1 cellular context compared by ENCODE assay signal in the genomic region with DNA sequence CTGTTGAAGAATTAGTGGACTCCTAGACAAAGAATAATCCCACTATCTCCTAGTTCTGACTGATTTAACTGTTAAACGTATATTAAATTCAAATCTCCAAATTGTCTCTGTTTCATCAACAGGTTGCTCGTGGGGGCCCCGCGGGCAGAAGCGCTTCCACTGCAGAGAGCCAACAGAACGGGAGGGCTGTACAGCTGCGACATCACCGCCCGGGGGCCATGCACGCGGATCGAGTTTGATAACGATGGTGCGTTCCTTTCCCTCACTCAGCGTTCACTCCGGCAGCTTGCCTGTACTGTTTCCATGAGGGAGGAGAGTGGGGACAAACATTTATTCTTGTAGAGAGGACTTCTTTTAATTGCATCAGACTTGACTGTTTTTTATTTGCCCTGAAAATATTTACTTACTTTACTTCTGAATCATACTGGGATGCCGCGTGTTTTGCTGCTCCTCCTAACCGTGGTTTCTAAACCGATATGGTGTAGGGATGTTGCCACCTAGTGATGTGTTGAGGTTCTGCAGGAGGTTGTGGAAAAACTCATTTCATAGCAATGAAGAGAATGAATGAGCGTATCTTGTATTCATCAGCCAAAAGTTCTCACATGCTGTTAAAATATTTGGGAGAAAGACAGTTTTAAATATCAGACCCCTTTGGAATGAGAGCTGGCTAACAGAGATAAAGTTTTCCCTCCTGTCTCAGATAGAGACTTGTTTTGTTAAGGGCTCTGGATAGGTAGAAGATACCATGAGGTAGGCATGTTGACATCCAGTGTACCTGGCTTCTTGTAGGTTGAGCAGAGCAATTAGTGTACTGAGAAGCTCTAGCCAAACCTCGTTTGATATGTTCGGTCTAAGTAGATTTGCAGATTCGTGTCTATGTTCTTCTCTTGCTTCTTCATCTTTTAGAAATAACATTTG.
TF ChIP-seq lines count a peak whose summit lies in the region.

No MANE protein-coding gene starts in this region.

TF ChIP-seq in HepG2, 621 proteins besides CTCF, POLR2A, EP300 and RAD21 (continued from another document and continues in another):
- TF ChIP-seq ZNF766 (CRISPR knock-in tag; IDR thresholded peaks at IDR 0.05; ENCODE audit: borderline replicate concordance) (no peak), HNRNPK (IDR thresholded peaks at IDR 0.05; ENCODE audit: low read depth, low read length, poor library complexity, severe bottlenecking) (no peak), ZNF205 (CRISPR knock-in tag; IDR thresholded peaks at IDR 0.05) (peak; percentile 65; the same call in 1 of the 2 replicates), ZSCAN31 (CRISPR knock-in tag; IDR thresholded peaks at IDR 0.05; ENCODE audit: low read depth) (no peak), ZNF296 (CRISPR knock-in tag; conservative IDR thresholded peaks at IDR 0.05) (no peak), TBX3 (IDR thresholded peaks at IDR 0.05; ENCODE audit: borderline replicate concordance) (peak; percentile 36; the same call in 1 of the 2 replicates), ZNF781 (CRISPR knock-in tag; IDR thresholded peaks at IDR 0.05; ENCODE audit: borderline replicate concordance, not compliant biosample characterization) (no peak), ZBTB20 (CRISPR knock-in tag; IDR thresholded peaks at IDR 0.05; ENCODE audit: borderline replicate concordance, low read depth) (no peak), KLF12 (CRISPR knock-in tag; IDR thresholded peaks at IDR 0.05; ENCODE audit: borderline replicate concordance) (no peak), ZNF567 (CRISPR knock-in tag; IDR thresholded peaks at IDR 0.05; ENCODE audit: borderline replicate concordance) (peak; percentile 40; the same call in 1 of the 2 replicates), ZFP41 (CRISPR knock-in tag; IDR thresholded peaks at IDR 0.05; ENCODE audit: borderline replicate concordance) (no peak), ZBTB38 (CRISPR knock-in tag; IDR thresholded peaks at IDR 0.05) (peak; percentile 64; the same call in 1 of the 2 replicates), ZNF572 (CRISPR knock-in tag; IDR thresholded peaks at IDR 0.05) (no peak), SMAD9 (CRISPR knock-in tag; IDR thresholded peaks at IDR 0.05) (no peak), ZBTB21 (CRISPR knock-in tag; IDR thresholded peaks at IDR 0.05) (no peak), DPF2 (CRISPR knock-in tag; IDR thresholded peaks at IDR 0.05; ENCODE audit: borderline replicate concordance, low read depth) (no peak), ZNF10 (CRISPR knock-in tag; IDR thresholded peaks at IDR 0.05; ENCODE audit: borderline replicate concordance, low read depth) (no peak), ZBTB1 (CRISPR knock-in tag; IDR thresholded peaks at IDR 0.05; ENCODE audit: borderline replicate concordance) (no peak), CBX5 (CRISPR knock-in tag; IDR thresholded peaks at IDR 0.05; ENCODE audit: borderline replicate concordance) (peak; percentile 61; the same call in 1 of the 2 replicates), SRF (IDR thresholded peaks at IDR 0.05; ENCODE audit: low read depth, low read length) (no peak), ZNF33B (CRISPR knock-in tag; IDR thresholded peaks at IDR 0.05) (no peak), GABPA (IDR thresholded peaks at IDR 0.05; ENCODE audit: low read depth, low read length) (no peak), GABPA (CRISPR knock-in tag; IDR thresholded peaks at IDR 0.05; ENCODE audit: low read depth) (peak; percentile 23; the same call in 1 of the 2 replicates), ZNF670 (CRISPR knock-in tag; IDR thresholded peaks at IDR 0.05; ENCODE audit: borderline replicate concordance) (no peak), SRSF4 (IDR thresholded peaks at IDR 0.05; ENCODE audit: low read depth, low read length, poor library complexity, severe bottlenecking) (no peak), U2AF1 (optimal IDR thresholded peaks at IDR 0.05; ENCODE audit: low read depth, low read length) (no peak), SP1 (IDR thresholded peaks at IDR 0.05) (no peak), SP1 (CRISPR knock-in tag; IDR thresholded peaks at IDR 0.05) (no peak)
- TF ChIP-seq, protein P1, sequence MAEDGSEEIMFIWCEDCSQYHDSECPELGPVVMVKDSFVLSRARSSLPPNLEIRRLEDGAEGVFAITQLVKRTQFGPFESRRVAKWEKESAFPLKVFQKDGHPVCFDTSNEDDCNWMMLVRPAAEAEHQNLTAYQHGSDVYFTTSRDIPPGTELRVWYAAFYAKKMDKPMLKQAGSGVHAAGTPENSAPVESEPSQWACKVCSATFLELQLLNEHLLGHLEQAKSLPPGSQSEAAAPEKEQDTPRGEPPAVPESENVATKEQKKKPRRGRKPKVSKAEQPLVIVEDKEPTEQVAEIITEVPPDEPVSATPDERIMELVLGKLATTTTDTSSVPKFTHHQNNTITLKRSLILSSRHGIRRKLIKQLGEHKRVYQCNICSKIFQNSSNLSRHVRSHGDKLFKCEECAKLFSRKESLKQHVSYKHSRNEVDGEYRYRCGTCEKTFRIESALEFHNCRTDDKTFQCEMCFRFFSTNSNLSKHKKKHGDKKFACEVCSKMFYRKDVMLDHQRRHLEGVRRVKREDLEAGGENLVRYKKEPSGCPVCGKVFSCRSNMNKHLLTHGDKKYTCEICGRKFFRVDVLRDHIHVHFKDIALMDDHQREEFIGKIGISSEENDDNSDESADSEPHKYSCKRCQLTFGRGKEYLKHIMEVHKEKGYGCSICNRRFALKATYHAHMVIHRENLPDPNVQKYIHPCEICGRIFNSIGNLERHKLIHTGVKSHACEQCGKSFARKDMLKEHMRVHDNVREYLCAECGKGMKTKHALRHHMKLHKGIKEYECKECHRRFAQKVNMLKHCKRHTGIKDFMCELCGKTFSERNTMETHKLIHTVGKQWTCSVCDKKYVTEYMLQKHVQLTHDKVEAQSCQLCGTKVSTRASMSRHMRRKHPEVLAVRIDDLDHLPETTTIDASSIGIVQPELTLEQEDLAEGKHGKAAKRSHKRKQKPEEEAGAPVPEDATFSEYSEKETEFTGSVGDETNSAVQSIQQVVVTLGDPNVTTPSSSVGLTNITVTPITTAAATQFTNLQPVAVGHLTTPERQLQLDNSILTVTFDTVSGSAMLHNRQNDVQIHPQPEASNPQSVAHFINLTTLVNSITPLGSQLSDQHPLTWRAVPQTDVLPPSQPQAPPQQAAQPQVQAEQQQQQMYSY (CRISPR knock-in tag; IDR thresholded peaks at IDR 0.05): no peak
- TF ChIP-seq, protein P2, sequence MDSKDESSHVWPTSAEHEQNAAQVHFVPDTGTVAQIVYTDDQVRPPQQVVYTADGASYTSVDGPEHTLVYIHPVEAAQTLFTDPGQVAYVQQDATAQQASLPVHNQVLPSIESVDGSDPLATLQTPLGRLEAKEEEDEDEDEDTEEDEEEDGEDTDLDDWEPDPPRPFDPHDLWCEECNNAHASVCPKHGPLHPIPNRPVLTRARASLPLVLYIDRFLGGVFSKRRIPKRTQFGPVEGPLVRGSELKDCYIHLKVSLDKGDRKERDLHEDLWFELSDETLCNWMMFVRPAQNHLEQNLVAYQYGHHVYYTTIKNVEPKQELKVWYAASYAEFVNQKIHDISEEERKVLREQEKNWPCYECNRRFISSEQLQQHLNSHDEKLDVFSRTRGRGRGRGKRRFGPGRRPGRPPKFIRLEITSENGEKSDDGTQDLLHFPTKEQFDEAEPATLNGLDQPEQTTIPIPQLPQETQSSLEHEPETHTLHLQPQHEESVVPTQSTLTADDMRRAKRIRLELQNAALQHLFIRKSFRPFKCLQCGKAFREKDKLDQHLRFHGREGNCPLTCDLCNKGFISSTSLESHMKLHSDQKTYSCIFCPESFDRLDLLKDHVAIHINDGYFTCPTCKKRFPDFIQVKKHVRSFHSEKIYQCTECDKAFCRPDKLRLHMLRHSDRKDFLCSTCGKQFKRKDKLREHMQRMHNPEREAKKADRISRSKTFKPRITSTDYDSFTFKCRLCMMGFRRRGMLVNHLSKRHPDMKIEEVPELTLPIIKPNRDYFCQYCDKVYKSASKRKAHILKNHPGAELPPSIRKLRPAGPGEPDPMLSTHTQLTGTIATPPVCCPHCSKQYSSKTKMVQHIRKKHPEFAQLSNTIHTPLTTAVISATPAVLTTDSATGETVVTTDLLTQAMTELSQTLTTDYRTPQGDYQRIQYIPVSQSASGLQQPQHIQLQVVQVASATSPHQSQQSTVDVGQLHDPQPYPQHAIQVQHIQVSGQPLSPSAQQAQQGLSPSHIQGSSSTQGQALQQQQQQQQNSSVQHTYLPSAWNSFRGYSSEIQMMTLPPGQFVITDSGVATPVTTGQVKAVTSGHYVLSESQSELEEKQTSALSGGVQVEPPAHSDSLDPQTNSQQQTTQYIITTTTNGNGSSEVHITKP (CRISPR knock-in tag; IDR thresholded peaks at IDR 0.05; ENCODE audit: low read depth): peak; percentile 48; the same call in 1 of the 2 replicates
- TF ChIP-seq, protein P3, sequence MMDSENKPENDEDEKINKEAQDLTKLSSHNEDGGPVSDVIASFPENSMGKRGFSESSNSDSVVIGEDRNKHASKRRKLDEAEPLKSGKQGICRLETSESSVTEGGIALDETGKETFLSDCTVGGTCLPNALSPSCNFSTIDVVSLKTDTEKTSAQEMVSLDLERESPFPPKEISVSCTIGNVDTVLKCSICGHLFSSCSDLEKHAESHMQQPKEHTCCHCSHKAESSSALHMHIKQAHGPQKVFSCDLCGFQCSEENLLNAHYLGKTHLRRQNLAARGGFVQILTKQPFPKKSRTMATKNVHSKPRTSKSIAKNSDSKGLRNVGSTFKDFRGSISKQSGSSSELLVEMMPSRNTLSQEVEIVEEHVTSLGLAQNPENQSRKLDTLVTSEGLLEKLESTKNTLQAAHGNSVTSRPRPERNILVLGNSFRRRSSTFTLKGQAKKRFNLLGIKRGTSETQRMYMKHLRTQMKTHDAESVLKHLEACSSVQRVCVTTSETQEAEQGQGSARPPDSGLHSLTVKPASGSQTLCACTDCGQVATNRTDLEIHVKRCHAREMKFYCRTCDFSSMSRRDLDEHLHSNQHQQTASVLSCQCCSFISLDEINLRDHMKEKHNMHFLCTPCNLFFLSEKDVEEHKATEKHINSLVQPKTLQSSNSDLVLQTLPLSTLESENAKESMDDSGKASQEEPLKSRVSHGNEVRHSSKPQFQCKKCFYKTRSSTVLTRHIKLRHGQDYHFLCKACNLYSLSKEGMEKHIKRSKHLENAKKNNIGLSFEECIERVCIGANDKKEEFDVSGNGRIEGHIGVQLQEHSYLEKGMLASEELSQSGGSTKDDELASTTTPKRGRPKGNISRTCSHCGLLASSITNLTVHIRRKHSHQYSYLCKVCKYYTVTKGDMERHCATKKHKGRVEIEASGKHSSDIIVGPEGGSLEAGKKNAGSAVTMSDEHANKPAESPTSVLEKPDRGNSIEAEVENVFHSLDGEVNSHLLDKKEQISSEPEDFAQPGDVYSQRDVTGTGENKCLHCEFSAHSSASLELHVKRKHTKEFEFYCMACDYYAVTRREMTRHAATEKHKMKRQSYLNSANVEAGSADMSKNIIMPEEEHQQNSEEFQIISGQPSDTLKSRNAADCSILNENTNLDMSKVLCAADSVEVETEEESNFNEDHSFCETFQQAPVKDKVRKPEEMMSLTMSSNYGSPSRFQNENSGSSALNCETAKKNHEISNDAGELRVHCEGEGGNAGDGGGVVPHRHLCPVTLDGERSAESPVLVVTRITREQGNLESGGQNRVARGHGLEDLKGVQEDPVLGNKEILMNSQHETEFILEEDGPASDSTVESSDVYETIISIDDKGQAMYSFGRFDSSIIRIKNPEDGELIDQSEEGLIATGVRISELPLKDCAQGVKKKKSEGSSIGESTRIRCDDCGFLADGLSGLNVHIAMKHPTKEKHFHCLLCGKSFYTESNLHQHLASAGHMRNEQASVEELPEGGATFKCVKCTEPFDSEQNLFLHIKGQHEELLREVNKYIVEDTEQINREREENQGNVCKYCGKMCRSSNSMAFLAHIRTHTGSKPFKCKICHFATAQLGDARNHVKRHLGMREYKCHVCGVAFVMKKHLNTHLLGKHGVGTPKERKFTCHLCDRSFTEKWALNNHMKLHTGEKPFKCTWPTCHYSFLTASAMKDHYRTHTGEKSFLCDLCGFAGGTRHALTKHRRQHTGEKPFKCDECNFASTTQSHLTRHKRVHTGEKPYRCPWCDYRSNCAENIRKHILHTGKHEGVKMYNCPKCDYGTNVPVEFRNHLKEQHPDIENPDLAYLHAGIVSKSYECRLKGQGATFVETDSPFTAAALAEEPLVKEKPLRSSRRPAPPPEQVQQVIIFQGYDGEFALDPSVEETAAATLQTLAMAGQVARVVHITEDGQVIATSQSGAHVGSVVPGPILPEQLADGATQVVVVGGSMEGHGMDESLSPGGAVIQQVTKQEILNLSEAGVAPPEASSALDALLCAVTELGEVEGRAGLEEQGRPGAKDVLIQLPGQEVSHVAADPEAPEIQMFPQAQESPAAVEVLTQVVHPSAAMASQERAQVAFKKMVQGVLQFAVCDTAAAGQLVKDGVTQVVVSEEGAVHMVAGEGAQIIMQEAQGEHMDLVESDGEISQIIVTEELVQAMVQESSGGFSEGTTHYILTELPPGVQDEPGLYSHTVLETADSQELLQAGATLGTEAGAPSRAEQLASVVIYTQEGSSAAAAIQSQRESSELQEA (CRISPR knock-in tag; IDR thresholded peaks at IDR 0.05; ENCODE audit: not compliant biosample characterization): no peak
- TF ChIP-seq, protein P4, sequence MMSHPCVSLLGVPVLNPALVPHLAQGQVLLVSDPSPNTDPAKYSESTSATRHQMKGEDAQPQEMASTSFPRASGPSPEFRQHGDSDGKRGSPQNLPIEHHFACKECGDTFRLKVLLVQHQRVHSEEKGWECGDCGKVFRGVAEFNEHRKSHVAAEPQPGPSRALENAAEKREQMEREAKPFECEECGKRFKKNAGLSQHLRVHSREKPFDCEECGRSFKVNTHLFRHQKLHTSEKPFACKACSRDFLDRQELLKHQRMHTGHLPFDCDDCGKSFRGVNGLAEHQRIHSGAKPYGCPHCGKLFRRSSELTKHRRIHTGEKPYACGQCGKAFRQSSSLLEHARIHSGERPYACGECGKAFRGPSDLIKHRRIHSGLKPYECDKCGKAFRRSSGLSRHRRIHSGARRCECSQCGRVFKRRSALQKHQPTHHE (CRISPR knock-in tag; IDR thresholded peaks at IDR 0.05; ENCODE audit: borderline replicate concordance): no peak
- TF ChIP-seq, protein P5, sequence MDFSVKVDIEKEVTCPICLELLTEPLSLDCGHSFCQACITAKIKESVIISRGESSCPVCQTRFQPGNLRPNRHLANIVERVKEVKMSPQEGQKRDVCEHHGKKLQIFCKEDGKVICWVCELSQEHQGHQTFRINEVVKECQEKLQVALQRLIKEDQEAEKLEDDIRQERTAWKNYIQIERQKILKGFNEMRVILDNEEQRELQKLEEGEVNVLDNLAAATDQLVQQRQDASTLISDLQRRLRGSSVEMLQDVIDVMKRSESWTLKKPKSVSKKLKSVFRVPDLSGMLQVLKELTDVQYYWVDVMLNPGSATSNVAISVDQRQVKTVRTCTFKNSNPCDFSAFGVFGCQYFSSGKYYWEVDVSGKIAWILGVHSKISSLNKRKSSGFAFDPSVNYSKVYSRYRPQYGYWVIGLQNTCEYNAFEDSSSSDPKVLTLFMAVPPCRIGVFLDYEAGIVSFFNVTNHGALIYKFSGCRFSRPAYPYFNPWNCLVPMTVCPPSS (IDR thresholded peaks at IDR 0.05): no peak
- TF ChIP-seq, protein P6, sequence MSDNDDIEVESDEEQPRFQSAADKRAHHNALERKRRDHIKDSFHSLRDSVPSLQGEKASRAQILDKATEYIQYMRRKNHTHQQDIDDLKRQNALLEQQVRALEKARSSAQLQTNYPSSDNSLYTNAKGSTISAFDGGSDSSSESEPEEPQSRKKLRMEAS (IDR thresholded peaks at IDR 0.05): peak; percentile 70
- TF ChIP-seq, protein P7, sequence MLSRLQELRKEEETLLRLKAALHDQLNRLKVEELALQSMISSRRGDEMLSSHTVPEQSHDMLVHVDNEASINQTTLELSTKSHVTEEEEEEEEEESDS (CRISPR knock-in tag; IDR thresholded peaks at IDR 0.05; ENCODE audit: borderline replicate concordance): no peak
- TF ChIP-seq, protein P8, sequence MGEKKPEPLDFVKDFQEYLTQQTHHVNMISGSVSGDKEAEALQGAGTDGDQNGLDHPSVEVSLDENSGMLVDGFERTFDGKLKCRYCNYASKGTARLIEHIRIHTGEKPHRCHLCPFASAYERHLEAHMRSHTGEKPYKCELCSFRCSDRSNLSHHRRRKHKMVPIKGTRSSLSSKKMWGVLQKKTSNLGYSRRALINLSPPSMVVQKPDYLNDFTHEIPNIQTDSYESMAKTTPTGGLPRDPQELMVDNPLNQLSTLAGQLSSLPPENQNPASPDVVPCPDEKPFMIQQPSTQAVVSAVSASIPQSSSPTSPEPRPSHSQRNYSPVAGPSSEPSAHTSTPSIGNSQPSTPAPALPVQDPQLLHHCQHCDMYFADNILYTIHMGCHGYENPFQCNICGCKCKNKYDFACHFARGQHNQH (CRISPR knock-in tag; IDR thresholded peaks at IDR 0.05): peak; percentile 63
